In genomic region chr3:123404391-123404790, GRCh38 we compare ENCODE assay signal across 20 cellular contexts. TPM values are rescaled to one million over a fixed set of nuclear protein-coding genes. Genes with fewer than 3 reads are reported as not detected.
DNase-seq lines count a peak whose midpoint lies in the region; ATAC-seq and TF ChIP-seq lines count a peak whose summit lies in the region.
"Had no signal": no experiment of that assay in that cellular context is flagged by ENCODE, and none has a peak within 500 bp of the region (broad histone marks: within the 10 kb centered on the region; RNA-seq: fewer than 3 reads in every experiment).

No MANE protein-coding gene starts in this region.

- no peaks in the 10 kb centered on the region for H3K9me3 Mint-ChIP-seq in nephron
- H3K9me3 Mint-ChIP-seq: activated B cell treated with CpG ODN at 0.5 μM for 24 hours; activated CD8-positive, alpha-beta T cell treated with anti-CD3 and anti-CD28 coated beads for 36 hours; CD4-positive, alpha-beta T cell; IgD-negative memory B cell; memory B cell; natural killer cell treated with Interleukin-12 subunit alpha and Interleukin-12 subunit beta and Interleukin-15 and Interleukin-18, amount 100 ng/mL, for 72 hours; T-helper 2 cell treated with Interferon-gamma antibody and Interleukin-4, amounts not matched to agents 5 μg/mL and 100 μg/mL, for 36 hours had no signal

- H3K4me3 ChIP-seq in astrocyte of the spinal cord (ENCODE audit: low read depth, low read length) (no peak overlapping the region), esophagus (ENCODE audit: low read depth in 1 of 2, low read length in 2 of 2) (no peak overlapping the region), thoracic aorta (peak overlapping the region; percentile 52), lower leg skin (ENCODE audit: low read depth, poor library complexity, severe bottlenecking) (no peak overlapping the region)

- in situ Hi-C loops in astrocyte of the spinal cord (cut with HindIII; ENCODE audit: low sequenced_read_pairs), result no loop called here

- TF ChIP-seq POLR2A in lower leg skin (IDR thresholded peaks at IDR 0.05), result no peak

- no peaks in the 10 kb centered on the region for H3K27me3 ChIP-seq in esophagus (ENCODE audit: control insufficient read depth in 1 of 2, insufficient read depth in 2 of 2, low read length in 2 of 2)
- no peaks in the 10 kb centered on the region for H3K27me3 ChIP-seq in thoracic aorta (replicated peaks; ENCODE audit: insufficient read depth)

- ATAC-seq in thoracic aorta (ENCODE audit: insufficient number of reproducible peaks, low FRiP score, low read depth), result no peak
- ATAC-seq in GM21360 (IDR thresholded peaks at IDR 0.05; ENCODE audit: unreplicated experiment), result no peak
- ATAC-seq: activated CD8-positive, alpha-beta T cell treated with anti-CD3 and anti-CD28 coated beads for 36 hours had no signal

- peak overlapping the region in 1 of 3 experiments; percentile 6 for H3K4me3 Mint-ChIP-seq in nephron
- H3K4me3 Mint-ChIP-seq: activated B cell treated with CpG ODN at 0.5 μM for 24 hours; activated CD8-positive, alpha-beta T cell treated with anti-CD3 and anti-CD28 coated beads for 36 hours; CD4-positive, alpha-beta T cell; IgD-negative memory B cell; memory B cell; natural killer cell treated with Interleukin-12 subunit alpha and Interleukin-12 subunit beta and Interleukin-15 and Interleukin-18, amount 100 ng/mL, for 72 hours; T-helper 2 cell treated with Interferon-gamma antibody and Interleukin-4, amounts not matched to agents 5 μg/mL and 100 μg/mL, for 36 hours had no signal

- TF ChIP-seq CTCF in astrocyte of the spinal cord (IDR thresholded peaks at IDR 0.05; ENCODE audit: low read depth, low read length) (no peak), nephron (IDR thresholded peaks at IDR 0.05; ENCODE audit: unreplicated experiment in 3 of 3) (no peak), thoracic aorta (IDR thresholded peaks at IDR 0.05) (no peak), lower leg skin (IDR thresholded peaks at IDR 0.05) (no peak)

- no peaks in the 10 kb centered on the region for H3K36me3 Mint-ChIP-seq in nephron (ENCODE audit: low read depth)
- H3K36me3 Mint-ChIP-seq: IgD-negative memory B cell; memory B cell; natural killer cell treated with Interleukin-12 subunit alpha and Interleukin-12 subunit beta and Interleukin-15 and Interleukin-18, amount 100 ng/mL, for 72 hours had no signal

- peak; percentile 14 for DNase-seq in astrocyte of the spinal cord (ENCODE audit: low read depth, low spot score)
- DNase-seq in thoracic aorta (ENCODE audit: low spot score), result no peak
- no peak for DNase-seq in occipital lobe (lab: John Stamatoyannopoulos, UW)
- no peak for DNase-seq in lower leg skin (ENCODE audit: low spot score in 2 of 2)
- DNase-seq: activated B cell treated with CpG ODN at 0.5 μM for 24 hours; activated CD8-positive, alpha-beta T cell treated with anti-CD3 and anti-CD28 coated beads for 36 hours; activated T-cell treated with anti-CD3 and anti-CD28 coated beads, Interleukin-2, amount 50 U/mL, for 1 hour; CD4-positive, alpha-beta T cell; islet precursor cell; NCI-H1417; SK-N-SH; stimulated activated CD4-positive, alpha-beta T cell treated with anti-CD3 and anti-CD28 coated beads, Interleukin-12 subunit alpha, Interleukin-12 subunit beta, amount 100 ng/mL, for 4 hours had no signal

- intact Hi-C loops in lower leg skin (cut with DNase I; ENCODE audit: low total_unique reads), result no loop called here

- H3K36me3 ChIP-seq in esophagus (ENCODE audit: control insufficient read depth in 2 of 2, insufficient read depth in 2 of 2, low read length in 1 of 2) (no peaks in the 10 kb centered on the region), thoracic aorta (no peaks in the 10 kb centered on the region)

- peaks cover 10% of the 10 kb centered on the region for H3K27me3 Mint-ChIP-seq in nephron (ENCODE audit: low read depth)
- H3K27me3 Mint-ChIP-seq: activated CD8-positive, alpha-beta T cell treated with anti-CD3 and anti-CD28 coated beads for 36 hours had no signal

- H3K27ac ChIP-seq in esophagus (ENCODE audit: low read depth in 2 of 2, low read length in 1 of 2) (peak overlapping the region; percentile 60 to 64), thoracic aorta (peak overlapping the region; percentile 92 to 95)

- H3K4me1 ChIP-seq in esophagus (ENCODE audit: control insufficient read depth in 2 of 2, insufficient read depth in 2 of 2, low read length in 1 of 2), result no peaks in the 10 kb centered on the region
- peaks cover 39 to 88% of the 10 kb centered on the region in 2 donors for H3K4me1 ChIP-seq in thoracic aorta (ENCODE audit: control insufficient read depth in 1 of 2, low read depth in 2 of 2)

- peaks cover 45% of the 10 kb centered on the region for H3K4me1 Mint-ChIP-seq in nephron
- H3K4me1 Mint-ChIP-seq: activated B cell treated with CpG ODN at 0.5 μM for 24 hours, IgD-negative memory B cell, memory B cell had no signal

- 60 to 63% methylated on average over 3 of the region's 3 CpGs for WGBS in esophagus, 2 donors
- WGBS in lower leg skin, 2 donors, result 73 to 80% methylated on average over 3 of the region's 3 CpGs

- H3K27ac Mint-ChIP-seq in nephron, result peak overlapping the region; percentile 64 to 89 (median 84)
- H3K27ac Mint-ChIP-seq: activated B cell treated with CpG ODN at 0.5 μM for 24 hours; activated CD8-positive, alpha-beta T cell treated with anti-CD3 and anti-CD28 coated beads for 36 hours; CD4-positive, alpha-beta T cell; IgD-negative memory B cell; memory B cell; natural killer cell treated with Interleukin-12 subunit alpha and Interleukin-12 subunit beta and Interleukin-15 and Interleukin-18, amount 100 ng/mL, for 72 hours; T-helper 2 cell treated with Interferon-gamma antibody and Interleukin-4, amounts not matched to agents 5 μg/mL and 100 μg/mL, for 36 hours had no signal

- no peaks in the 10 kb centered on the region for H3K9me3 ChIP-seq in esophagus (ENCODE audit: control insufficient read depth in 2 of 2, insufficient read depth in 1 of 2, low read depth in 1 of 2, low read length in 1 of 2)
- no peaks in the 10 kb centered on the region for H3K9me3 ChIP-seq in thoracic aorta
- H3K9me3 ChIP-seq: SK-N-SH had no signal

RNA-seq across cellular contexts. Expression of gene ADCY5, which starts 44.5 kb away (rescaled TPM):
- polyA plus RNA-seq in esophagus, result 1 to 10 TPM; 4.4 to 5.0 TPM
- total RNA-seq in thoracic aorta (100 to 1,000 TPM; 104 to 123 TPM), occipital lobe (30.7 TPM), lower leg skin (1 to 10 TPM in 3 of 4 donors, under 1 TPM in 1; 0.46 to 3.5 (median 1.3) TPM)
- total RNA-seq: activated B cell treated with CpG ODN at 0.5 μM for 24 hours; activated CD8-positive, alpha-beta T cell treated with anti-CD3 and anti-CD28 coated beads for 36 hours; CD4-positive, alpha-beta T cell; M059J; natural killer cell treated with Interleukin-12 subunit alpha and Interleukin-12 subunit beta and Interleukin-15 and Interleukin-18, amount 100 ng/mL, for 72 hours had no signal
- polyA plus RNA-seq: IgD-negative memory B cell had no signal
